12 cellular contexts compared by ENCODE assay signal in the genomic region with DNA sequence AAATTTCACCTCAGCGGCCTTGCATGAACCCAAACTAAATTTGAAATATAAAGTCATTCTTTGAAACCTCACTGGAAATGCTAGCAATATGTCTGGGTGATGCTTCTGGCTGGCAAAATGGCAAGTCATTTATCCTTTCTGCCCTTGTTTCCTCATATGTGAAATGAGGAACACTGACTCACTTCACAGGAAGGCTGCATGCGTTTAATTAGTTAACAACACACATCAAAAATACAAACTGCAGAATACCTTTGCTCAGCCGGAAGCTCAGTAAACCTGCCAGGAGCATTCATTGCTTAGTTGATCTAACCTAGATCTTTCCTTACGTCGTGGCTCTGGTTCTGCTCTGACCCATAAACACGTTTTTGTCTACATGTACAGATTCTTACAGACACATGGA.
DNase-seq lines count a peak whose midpoint lies in the region; ATAC-seq and TF ChIP-seq lines count a peak whose summit lies in the region.
"Had no signal": no experiment of that assay in that cellular context is flagged by ENCODE, and none has a peak within 500 bp of the region (broad histone marks: within the 10 kb centered on the region; RNA-seq: fewer than 3 reads in every experiment).

No MANE protein-coding gene starts in this region.

- H3K9me3 Mint-ChIP-seq in activated CD4-positive, alpha-beta memory T cell treated with anti-CD3 and anti-CD28 coated beads for 36 hours = no peaks in the 10 kb centered on the region
- H3K9me3 Mint-ChIP-seq: naive B cell had no signal

- no peak overlapping the region for H3K9ac ChIP-seq in mucosa of rectum (ENCODE audit: low read depth in 1 of 2, low read length in 2 of 2)

- H3K4me3 ChIP-seq in GM12865 (ENCODE audit: low read depth, low read length) (no peak overlapping the region), mucosa of rectum (ENCODE audit: low read length in 2 of 2) (no peak overlapping the region), heart left ventricle (no peak overlapping the region)

- H3K4me1 ChIP-seq in mucosa of rectum (ENCODE audit: control insufficient read depth in 2 of 2, insufficient read depth in 2 of 2, low read length in 2 of 2) (peaks cover 8 to 25% of the 10 kb centered on the region in 2 donors), heart left ventricle (peaks cover 0 to 37% (median 0%) of the 10 kb centered on the region in 12 donors)

- TF ChIP-seq CTCF in GM12865 (IDR thresholded peaks at IDR 0.05; ENCODE audit: insufficient read depth, low read depth, low read length, missing control alignments) (no peak), heart left ventricle (IDR thresholded peaks at IDR 0.05) (no peak)

- 64 to 72% (median 69%) methylated on average over 6 of the region's 6 CpGs for WGBS in heart left ventricle, 4 donors

- H3K36me3 Mint-ChIP-seq in activated CD4-positive, alpha-beta memory T cell treated with anti-CD3 and anti-CD28 coated beads for 36 hours = no peaks in the 10 kb centered on the region
- H3K36me3 Mint-ChIP-seq: naive B cell had no signal

- H3K27ac Mint-ChIP-seq in activated CD4-positive, alpha-beta memory T cell treated with anti-CD3 and anti-CD28 coated beads for 36 hours = peak overlapping the region; percentile 69
- H3K27ac Mint-ChIP-seq: naive B cell had no signal

- no peak overlapping the region for H3K4me3 Mint-ChIP-seq in activated CD4-positive, alpha-beta memory T cell treated with anti-CD3 and anti-CD28 coated beads for 36 hours
- H3K4me3 Mint-ChIP-seq: naive B cell had no signal

- intact Hi-C loops in activated CD4-positive, alpha-beta memory T cell treated with anti-CD3 and anti-CD28 coated beads for 36 hours (cut with micrococcal nuclease) = loop anchor here (2.0 to 5.0 kb wide), 3 partner anchors 138 to 332 kb away; a partner anchor contains a TSS
- intact Hi-C loops in heart left ventricle (cut with DNase I) = no loop called here

- peak; percentile 29 for DNase-seq in GM12865 (ENCODE audit: low read depth)
- DNase-seq in KBM-7 = peak; percentile 2
- DNase-seq in activated CD4-positive, alpha-beta memory T cell treated with anti-CD3 and anti-CD28 coated beads for 36 hours = peak; percentile 26
- no peak for DNase-seq in DMS153 treated with DMSO at 0.1 percent for 48 hours (lab: John Stamatoyannopoulos, UW; ENCODE audit: unreplicated experiment)
- no peak for DNase-seq in heart left ventricle
- DNase-seq in epidermal melanocyte (ENCODE audit: insufficient read length, low spot score) = no peak
- DNase-seq: kidney, naive B cell, NCI-H524 treated with DMSO at 0.1 percent for 48 hours, right cardiac atrium had no signal

- no peak for ATAC-seq in heart left ventricle
- ATAC-seq: right cardiac atrium had no signal

- peak overlapping the region; percentile 26 to 64 for H3K27ac ChIP-seq in mucosa of rectum (ENCODE audit: low read depth in 2 of 2, low read length in 2 of 2)
- H3K27ac ChIP-seq in heart left ventricle = peak overlapping the region in 1 of 12 donors; percentile 13
- H3K27ac ChIP-seq: VCaP had no signal

- CTCF ChIA-PET in activated CD4-positive, alpha-beta memory T cell treated with anti-CD3 and anti-CD28 coated beads for 36 hours (lab: Charles Lee) = no interaction called here

- POLR2A ChIA-PET in activated CD4-positive, alpha-beta memory T cell treated with anti-CD3 and anti-CD28 coated beads for 36 hours (lab: Charles Lee) = no interaction called here

- H3K36me3 ChIP-seq in mucosa of rectum (ENCODE audit: control insufficient read depth in 2 of 2, insufficient read depth in 2 of 2, low read length in 2 of 2) (no peaks in the 10 kb centered on the region), heart left ventricle (no peaks in the 10 kb centered on the region)

- H3K27me3 ChIP-seq in mucosa of rectum (ENCODE audit: control insufficient read depth in 2 of 2, insufficient read depth in 2 of 2, low read length in 2 of 2) = no peaks in the 10 kb centered on the region
- no peaks in the 10 kb centered on the region for H3K27me3 ChIP-seq in heart left ventricle

- in situ Hi-C loops in KBM-7 (cut with MboI; ENCODE audit: low pct_unique_long_range_greater_than_20kb, low sequenced_read_pairs) = no loop called here

- H3K9me3 ChIP-seq in mucosa of rectum (ENCODE audit: control insufficient read depth in 2 of 2, low read length in 2 of 2) (no peaks in the 10 kb centered on the region), heart left ventricle (no peaks in the 10 kb centered on the region)

- no peaks in the 10 kb centered on the region for H3K27me3 Mint-ChIP-seq in activated CD4-positive, alpha-beta memory T cell treated with anti-CD3 and anti-CD28 coated beads for 36 hours
- H3K27me3 Mint-ChIP-seq: naive B cell had no signal

- no peak for TF ChIP-seq POLR2A in heart left ventricle (IDR thresholded peaks at IDR 0.05)

- H3K4me1 Mint-ChIP-seq in activated CD4-positive, alpha-beta memory T cell treated with anti-CD3 and anti-CD28 coated beads for 36 hours (ENCODE audit: low read depth) = peaks cover 47% of the 10 kb centered on the region

Comparison
In these comparisons a context has a peak if more than half of its experiments do, and no peak if none do; other contexts are left out.
1. DNase-seq: peak in GM12865 (single experiment), KBM-7 (single experiment) and activated CD4-positive, alpha-beta memory T cell treated with anti-CD3 and anti-CD28 coated beads for 36 hours (single experiment); none in DMS153 treated with DMSO at 0.1 percent for 48 hours (single experiment), heart left ventricle (0 of 5) and epidermal melanocyte (single experiment).